Comparison of ENCODE assay signal across 7 cellular contexts in the genomic region with DNA sequence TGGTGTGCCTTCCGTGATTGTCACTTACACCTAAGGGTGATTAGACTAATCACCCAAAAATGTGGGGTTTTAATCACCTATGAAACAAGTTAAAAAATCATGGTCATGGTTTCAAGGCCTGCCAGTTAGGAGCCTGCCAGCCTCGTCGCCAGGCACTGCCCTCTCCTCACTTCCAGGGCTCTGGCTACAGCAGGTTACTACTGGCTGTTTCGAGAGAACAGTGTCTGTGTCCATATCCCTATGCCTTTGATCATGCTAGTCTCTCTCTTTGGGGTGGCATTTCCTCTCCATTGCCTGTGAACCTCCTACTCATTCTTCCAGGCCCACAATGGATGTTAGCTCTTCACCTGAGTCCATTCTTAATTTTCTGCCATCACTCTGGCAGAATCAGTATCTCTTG.
A peak's percentile ranks its signal among the peaks of the same experiment; 100 is the strongest.
DNase-seq lines count a peak whose midpoint lies in the region; FAIRE-seq and TF ChIP-seq lines count a peak whose summit lies in the region.
"Not testable (repeated sequence)": the region's sequence is repeated elsewhere in the genome, so short reads cannot be mapped to it uniquely, and the experiment has no call there.

No MANE protein-coding gene starts in this region.

- not testable (repeated sequence) for H3K27me3 ChIP-seq in astrocyte (ENCODE audit: insufficient read depth, low read length); bronchial epithelial cell (ENCODE audit: control insufficient read depth, insufficient read depth, low read length); endothelial cell of umbilical vein (ENCODE audit: control insufficient read depth in 2 of 2, insufficient read depth in 2 of 2, low read length in 2 of 2); keratinocyte (ENCODE audit: control insufficient read depth, extremely low read depth, insufficient read depth, low read length)

- not testable (repeated sequence) for H3K4me3 ChIP-seq in astrocyte (ENCODE audit: insufficient read depth, low read depth, low read length); bronchial epithelial cell (ENCODE audit: low read depth, low read length); endothelial cell of umbilical vein (replicated peaks in 1 of 3; ENCODE audit: insufficient read depth in 1 of 3, low read depth in 1 of 3, low read length in 3 of 3); keratinocyte (ENCODE audit: control insufficient read depth in 2 of 3, extremely low read depth in 1 of 3, insufficient read depth in 2 of 3, low read depth in 1 of 3, low read length in 3 of 3)

- DNase-seq in GM12892 (ENCODE audit: insufficient read length); H54 (ENCODE audit: insufficient read length, low spot score); astrocyte (ENCODE audit: low read depth); bronchial epithelial cell (ENCODE audit: low read depth); endothelial cell of umbilical vein (ENCODE audit: low read depth, low spot score); keratinocyte (ENCODE audit: low read depth, low spot score); urothelium cell line (ENCODE audit: low spot score): not testable (repeated sequence)

- POLR2A ChIA-PET in endothelial cell of umbilical vein (lab: Charles Lee) = not testable (repeated sequence)

- H3K9me3 Mint-ChIP-seq in astrocyte (ENCODE audit: unreplicated experiment) = not testable (repeated sequence)

- not testable (repeated sequence) for H3K4me1 Mint-ChIP-seq in astrocyte (ENCODE audit: low read depth, unreplicated experiment)

- H3K4me3 Mint-ChIP-seq in astrocyte (ENCODE audit: unreplicated experiment) = not testable (repeated sequence)

- H3K27ac ChIP-seq in astrocyte (ENCODE audit: low read depth, low read length); endothelial cell of umbilical vein (ENCODE audit: insufficient read depth, low read depth, low read length); keratinocyte (ENCODE audit: control insufficient read depth, insufficient read depth, low read length): not testable (repeated sequence)

- not testable (repeated sequence) for H3K79me2 ChIP-seq in astrocyte (ENCODE audit: insufficient read depth, low read length); endothelial cell of umbilical vein (ENCODE audit: control insufficient read depth, insufficient read depth, low read length); keratinocyte (ENCODE audit: control insufficient read depth, insufficient read depth, low read length)

- not testable (repeated sequence) for H3K27me3 Mint-ChIP-seq in astrocyte (ENCODE audit: low read depth, unreplicated experiment)

- TF ChIP-seq CTCF in astrocyte (IDR thresholded peaks at IDR 0.05; ENCODE audit: insufficient read depth, low read depth, low read length); bronchial epithelial cell (IDR thresholded peaks at IDR 0.05; ENCODE audit: insufficient read depth, low read length, severe bottlenecking); endothelial cell of umbilical vein (IDR thresholded peaks at IDR 0.05; ENCODE audit: extremely low read depth in 1 of 2, insufficient read depth in 1 of 2, low read depth in 1 of 2, low read length in 2 of 2); keratinocyte (optimal IDR thresholded peaks at IDR 0.05 in 1 of 3, IDR thresholded peaks at IDR 0.05 in 1 of 3, conservative IDR thresholded peaks at IDR 0.05 in 1 of 3; ENCODE audit: extremely low read depth in 1 of 3, insufficient read depth in 2 of 3, low read length in 3 of 3): not testable (repeated sequence)

- H3K36me3 Mint-ChIP-seq in astrocyte (ENCODE audit: low read depth, unreplicated experiment) = not testable (repeated sequence)

- BruUV-seq in endothelial cell of umbilical vein (replicated peaks; lab: Mats Ljungman, UMichigan) = not testable (repeated sequence)

- not testable (repeated sequence) for H3K9me1 ChIP-seq in endothelial cell of umbilical vein (replicated peaks; ENCODE audit: control insufficient read depth, extremely low read depth, insufficient read depth, low read length); keratinocyte (ENCODE audit: control insufficient read depth, extremely low read depth, insufficient read depth, low read length)

- not testable (repeated sequence) for TF ChIP-seq POLR2A in GM12892 (IDR thresholded peaks at IDR 0.05; ENCODE audit: low read depth, low read length); H54 (IDR thresholded peaks at IDR 0.05; ENCODE audit: low read depth, low read length); endothelial cell of umbilical vein (IDR thresholded peaks at IDR 0.05; ENCODE audit: low read depth, low read length)

- not testable (repeated sequence) for H3K9me3 ChIP-seq in astrocyte (ENCODE audit: insufficient read depth, low read depth, low read length); endothelial cell of umbilical vein (replicated peaks; ENCODE audit: control insufficient read depth, insufficient read depth, low read length); keratinocyte (ENCODE audit: control insufficient read depth, low read depth, low read length)

- H3K27ac Mint-ChIP-seq in astrocyte (ENCODE audit: unreplicated experiment) = not testable (repeated sequence)

- H4K20me1 ChIP-seq in astrocyte (ENCODE audit: insufficient read depth, low read length); endothelial cell of umbilical vein (replicated peaks; ENCODE audit: control insufficient read depth, extremely low read depth, insufficient read depth, low read length); keratinocyte (ENCODE audit: control insufficient read depth, extremely low read depth, insufficient read depth, low read length): not testable (repeated sequence)

- H3K36me3 ChIP-seq in astrocyte (ENCODE audit: insufficient read depth, low read length); bronchial epithelial cell (ENCODE audit: control insufficient read depth, insufficient read depth, low read length); endothelial cell of umbilical vein (ENCODE audit: control insufficient read depth in 2 of 2, extremely low read depth in 1 of 2, insufficient read depth in 2 of 2, low read length in 2 of 2); keratinocyte (ENCODE audit: control insufficient read depth in 2 of 2, extremely low read depth in 1 of 2, insufficient read depth in 2 of 2, low read length in 2 of 2): not testable (repeated sequence)

- peak; percentile 48 for FAIRE-seq in GM12892 (lab: Jason Lieb, UNC)
- FAIRE-seq in H54 (lab: Jason Lieb, UNC) = peak; percentile 43
- peak; percentile 74 for FAIRE-seq in astrocyte (lab: Jason Lieb, UNC)
- peak; percentile 97 for FAIRE-seq in bronchial epithelial cell (lab: Jason Lieb, UNC)
- FAIRE-seq in endothelial cell of umbilical vein (lab: Jason Lieb, UNC) = peak; percentile 77
- FAIRE-seq in keratinocyte (lab: Jason Lieb, UNC) = peak; percentile 81
- peak; percentile 87 for FAIRE-seq in urothelium cell line (lab: Jason Lieb, UNC)

- CTCF ChIA-PET in endothelial cell of umbilical vein (lab: Charles Lee) = not testable (repeated sequence)

- H3K4me1 ChIP-seq in astrocyte (ENCODE audit: insufficient read depth, low read length); endothelial cell of umbilical vein (ENCODE audit: control insufficient read depth, extremely low read depth, insufficient read depth, low read length); keratinocyte (ENCODE audit: control insufficient read depth, extremely low read depth, insufficient read depth, low read length): not testable (repeated sequence)

- not testable (repeated sequence) for H3K9ac ChIP-seq in astrocyte (ENCODE audit: low read length); endothelial cell of umbilical vein (replicated peaks; ENCODE audit: extremely low read depth, insufficient read depth, low read length); keratinocyte (ENCODE audit: control insufficient read depth, extremely low read depth, insufficient read depth, low read length)

- dilution Hi-C loops in endothelial cell of umbilical vein (cut with MboI; ENCODE audit: extremely low pct_ligation_motif_present, low sequenced_read_pairs); keratinocyte (cut with MboI; ENCODE audit: extremely low pct_ligation_motif_present, low sequenced_read_pairs): not testable (repeated sequence)

- intact Hi-C loops in endothelial cell of umbilical vein (cut with micrococcal nuclease) = not testable (repeated sequence)

- H2AFZ ChIP-seq in astrocyte (ENCODE audit: low read depth, low read length); endothelial cell of umbilical vein (ENCODE audit: low read depth, low read length); keratinocyte (ENCODE audit: control insufficient read depth, low read length): not testable (repeated sequence)

- not testable (repeated sequence) for H3K4me2 ChIP-seq in astrocyte (ENCODE audit: low read length); endothelial cell of umbilical vein (ENCODE audit: insufficient read depth, low read length); keratinocyte (ENCODE audit: control insufficient read depth, extremely low read depth, insufficient read depth, low read depth, low read length)
